Comparison of ENCODE assay signal across 20 cellular contexts in the genomic region with DNA sequence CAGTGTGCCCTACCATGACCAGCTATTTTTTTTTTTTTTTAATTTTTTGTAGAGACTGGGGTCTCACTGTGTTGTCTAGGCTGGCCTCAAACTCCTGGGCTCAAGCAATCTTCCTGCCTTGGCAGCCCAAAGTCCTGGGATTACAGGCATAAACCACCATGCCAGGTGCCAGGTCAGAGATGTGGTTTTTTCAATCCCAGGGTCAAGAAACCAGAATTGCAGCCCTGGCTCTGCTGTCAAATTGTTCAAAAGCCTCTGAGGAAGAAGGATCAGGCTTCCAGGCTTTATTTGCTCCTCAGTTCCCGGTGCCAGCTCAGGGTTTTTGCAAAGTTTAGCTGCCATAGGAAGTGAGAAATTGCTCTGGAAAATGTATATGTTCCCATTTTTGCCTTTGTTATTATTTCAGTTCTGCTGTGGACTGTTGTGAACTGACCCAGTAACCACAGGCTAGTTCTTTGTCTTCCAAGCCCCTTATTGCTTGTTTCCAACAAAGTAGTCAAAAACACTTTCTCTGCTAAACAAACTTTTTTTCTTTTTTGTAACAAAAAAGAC. TPM values are rescaled to one million over a fixed set of nuclear protein-coding genes. Genes with fewer than 3 reads are reported as not detected.
DNase-seq lines count a peak whose midpoint lies in the region; ATAC-seq and TF ChIP-seq lines count a peak whose summit lies in the region.
"Had no signal": no experiment of that assay in that cellular context is flagged by ENCODE, and none has a peak within 500 bp of the region (broad histone marks: within the 10 kb centered on the region; RNA-seq: fewer than 3 reads in every experiment).

No MANE protein-coding gene starts in this region.

- no peaks in the 10 kb centered on the region for H3K9me3 Mint-ChIP-seq in naive thymus-derived CD8-positive, alpha-beta T cell
- H3K9me3 Mint-ChIP-seq: activated CD4-positive, alpha-beta T cell treated with anti-CD3 and anti-CD28 coated beads, Interleukin-2, amount 10 ng/mL, durations not matched to agents 24 days and 14 days; nephron progenitor cell had no signal

- H3K9me3 ChIP-seq in body of pancreas = no peaks in the 10 kb centered on the region
- no peaks in the 10 kb centered on the region for H3K9me3 ChIP-seq in tibial nerve

- no peak overlapping the region for H3K4me3 Mint-ChIP-seq in naive thymus-derived CD8-positive, alpha-beta T cell
- H3K4me3 Mint-ChIP-seq: activated CD4-positive, alpha-beta T cell treated with anti-CD3 and anti-CD28 coated beads, Interleukin-2, amount 10 ng/mL, durations not matched to agents 24 days and 14 days; B cell; nephron progenitor cell had no signal

- TF ChIP-seq CTCF in body of pancreas (IDR thresholded peaks at IDR 0.05) (no peak), tibial nerve (IDR thresholded peaks at IDR 0.05) (no peak)

- TF ChIP-seq POLR2A in body of pancreas (IDR thresholded peaks at IDR 0.05) (no peak), tibial nerve (IDR thresholded peaks at IDR 0.05) (no peak)

- POLR2A ChIA-PET in naive thymus-derived CD8-positive, alpha-beta T cell (lab: Charles Lee) = interaction anchor here (0.9 to 1.3 kb wide), 2 partner anchors 33 to 138 kb away, joined by 3 to 9 read pairs; a partner anchor contains a TSS

- no peaks in the 10 kb centered on the region for H3K27me3 ChIP-seq in body of pancreas
- H3K27me3 ChIP-seq in tibial nerve = no peaks in the 10 kb centered on the region

- peaks cover 0 to 1% (median 0%) of the 10 kb centered on the region in 5 donors for H3K27me3 Mint-ChIP-seq in naive thymus-derived CD8-positive, alpha-beta T cell
- H3K27me3 Mint-ChIP-seq: B cell had no signal

- no peak for TF ChIP-seq EP300 in tibial nerve (IDR thresholded peaks at IDR 0.05)

- DNase-seq in NCI-H82 (lab: John Stamatoyannopoulos, UW) (peak; percentile 58), NCI-H82 treated with DMSO at 0.1 percent for 48 hours (lab: John Stamatoyannopoulos, UW; ENCODE audit: unreplicated experiment) (no peak), body of pancreas (peak in 2 of 4 donors; percentile 45 to 52), tibial nerve (ENCODE audit: low spot score in 2 of 2) (no peak), GM19238 (ENCODE audit: insufficient read length, low spot score) (no peak)
- no peak for DNase-seq in naive thymus-derived CD8-positive, alpha-beta T cell
- no peak for DNase-seq in activated CD4-positive, CD25-positive, alpha-beta regulatory T cell (lab: John Stamatoyannopoulos, UW)
- DNase-seq: activated CD4-positive, alpha-beta T cell treated with anti-CD3 and anti-CD28 coated beads, Interleukin-2, amount 10 ng/mL, durations not matched to agents 24 days and 14 days; activated CD8-positive, alpha-beta memory T cell treated with anti-CD3 and anti-CD28 coated beads, Interleukin-2, amount 50 U/mL, for 4 hours; activated naive CD4-positive, alpha-beta T cell; KBM-7; NCI-H1417; NCI-H774; nephron progenitor cell had no signal

- H3K4me3 ChIP-seq in body of pancreas = no peak overlapping the region
- no peak overlapping the region for H3K4me3 ChIP-seq in tibial nerve
- H3K4me3 ChIP-seq: coronary artery had no signal

- H3K36me3 ChIP-seq in body of pancreas (replicated peaks in 1 of 2; ENCODE audit: insufficient read depth in 1 of 2, low read depth in 2 of 2) (no peaks in the 10 kb centered on the region), tibial nerve (no peaks in the 10 kb centered on the region)

- intact Hi-C loops in body of pancreas (cut with DNase I) = no loop called here

- 5 to 57% methylated on average over 1 of the region's 1 CpG for WGBS in body of pancreas, 2 donors
- 15 to 23% methylated on average over 1 of the region's 1 CpG for WGBS in tibial nerve, 2 donors

- H3K27ac ChIP-seq in body of pancreas (peak overlapping the region in 3 of 4 donors; percentile 93 to 99 (median 99)), tibial nerve (peak overlapping the region; percentile 94 to 99 (median 98))
- H3K27ac ChIP-seq: 22Rv1 had no signal

- no peaks in the 10 kb centered on the region for H3K36me3 Mint-ChIP-seq in naive thymus-derived CD8-positive, alpha-beta T cell

- H3K4me1 Mint-ChIP-seq in naive thymus-derived CD8-positive, alpha-beta T cell = peaks cover 0 to 12% (median 6%) of the 10 kb centered on the region in 4 donors

- peak overlapping the region in 6 of 10 donors; percentile 47 to 92 (median 80) for H3K27ac Mint-ChIP-seq in naive thymus-derived CD8-positive, alpha-beta T cell
- H3K27ac Mint-ChIP-seq: nephron progenitor cell had no signal

- H3K4me1 ChIP-seq in body of pancreas = peaks cover 44% of the 10 kb centered on the region
- peaks cover 0 to 50% (median 31%) of the 10 kb centered on the region in 4 donors for H3K4me1 ChIP-seq in tibial nerve

- no peak for ATAC-seq in body of pancreas
- no peak for ATAC-seq in naive thymus-derived CD8-positive, alpha-beta T cell
- no peak for ATAC-seq in HG03159 (IDR thresholded peaks at IDR 0.05; ENCODE audit: unreplicated experiment)
- ATAC-seq: Panc1, SK-N-SH treated with all-trans-retinoic acid at 6 μM for 48 hours had no signal

RNA-seq across cellular contexts. Expression of a gene that starts 28.7 kb away (rescaled TPM):
- total RNA-seq in body of pancreas = not detected
- not detected for total RNA-seq in naive thymus-derived CD8-positive, alpha-beta T cell
- polyA plus RNA-seq in naive thymus-derived CD8-positive, alpha-beta T cell = not detected
- total RNA-seq in tibial nerve = 10 to 100 TPM; 11.7 to 34.1 (median 17.6) TPM

RNA-seq across cellular contexts. Expression of a gene that starts 33.2 kb away (rescaled TPM):
- 10 to 100 TPM; 16.8 to 20.5 TPM for total RNA-seq in body of pancreas
- total RNA-seq in naive thymus-derived CD8-positive, alpha-beta T cell = 10 to 100 TPM; 38.5 to 39.9 TPM
- 1 to 10 TPM; 2.0 to 3.2 (median 3.0) TPM for polyA plus RNA-seq in naive thymus-derived CD8-positive, alpha-beta T cell
- 100 to 1,000 TPM in 1 of 4 donors, 10 to 100 TPM in 3; 66.6 to 123 (median 72.1) TPM for total RNA-seq in tibial nerve

Comparison
In these comparisons a context has a peak if more than half of its experiments do, and no peak if none do; other contexts are left out.
1. RNA of a gene that starts 28.7 kb away (total RNA-seq): 11.7 to 34.1 TPM in tibial nerve; not detected in body of pancreas and not detected in naive thymus-derived CD8-positive, alpha-beta T cell; every median in the first group is over 10 times any median in the second.